Comparison of ENCODE assay signal across 30 cellular contexts in genomic region chr1:213908521-213908920, GRCh38.
"Had no signal": no experiment of that assay in that cellular context is flagged by ENCODE, and none has a peak within 500 bp of the region (broad histone marks: within the 10 kb centered on the region; RNA-seq: fewer than 3 reads in every experiment).

No MANE protein-coding gene starts in this region.

- H3K36me3 ChIP-seq: neutrophil, ovary, spleen, suprapubic skin, tibial artery, transverse colon, upper lobe of right lung, uterus had no signal

- H3K27me3 ChIP-seq: neutrophil, ovary, suprapubic skin, testis, transverse colon, uterus had no signal

- DNase-seq: naive thymus-derived CD8-positive, alpha-beta T cell; nephron progenitor cell; nucleus accumbens; ovary; posterior cingulate gyrus; psoas muscle; right cardiac atrium; spleen; stimulated activated CD4-positive, alpha-beta T cell treated with anti-CD3 and anti-CD28 coated beads, Interleukin-12 subunit alpha, Interleukin-12 subunit beta, amount 100 ng/mL, for 4 hours; stimulated activated CD4-positive, alpha-beta T cell treated with anti-CD3 and anti-CD28 coated beads, Interleukin-1b, Interleukin-23, amount 100 ng/mL, for 48 hours; stimulated activated CD4-positive, alpha-beta T cell treated with anti-CD3 and anti-CD28 coated beads, Interleukin-4, amount 100 ng/mL, for 1 hour; stimulated activated CD4-positive, alpha-beta T cell treated with anti-CD3 and anti-CD28 coated beads, Interleukin-4, amount 100 ng/mL, for 4 hours; stimulated activated CD8-positive, alpha-beta memory T cell treated with anti-CD3 and anti-CD28 coated beads, Interleukin-4, amount 100 ng/mL, for 48 hours; stimulated activated naive CD4-positive, alpha-beta T cell; stimulated activated naive CD8-positive, alpha-beta T cell treated with anti-CD3 and anti-CD28 coated beads, Interleukin-15, amount 100 ng/mL, for 72 hours; stimulated activated naive CD8-positive, alpha-beta T cell treated with anti-CD3 and anti-CD28 coated beads, Interleukin-15, Interleukin-2, amounts not matched to agents 100 U/mL and 50 U/mL, for 24 hours; substantia nigra; testis; tibial artery; transverse colon; upper lobe of right lung; uterus had no signal

- H3K9me3 ChIP-seq: neutrophil, ovary, psoas muscle, spleen, suprapubic skin, testis, tibial artery, transverse colon, upper lobe of right lung, uterus had no signal

- H3K9ac ChIP-seq: parathyroid adenoma had no signal

- H3K4me2 ChIP-seq: smooth muscle cell had no signal

- H3K4me1 ChIP-seq: parathyroid adenoma, psoas muscle, suprapubic skin, testis, transverse colon, upper lobe of right lung, uterus had no signal

- H3K27ac ChIP-seq: neutrophil, ovary, parathyroid adenoma, psoas muscle, skin epidermis, spleen, suprapubic skin, testis, tibial artery, transverse colon, upper lobe of right lung, uterus had no signal

- H2AFZ ChIP-seq: parathyroid adenoma had no signal

- H3K4me3 ChIP-seq: ovary, psoas muscle, skin epidermis, smooth muscle cell, spleen, suprapubic skin, testis, tibial artery, transverse colon, upper lobe of right lung, uterus had no signal

- H3K79me2 ChIP-seq: parathyroid adenoma had no signal

- ATAC-seq: naive thymus-derived CD8-positive, alpha-beta T cell; natural killer cell treated with Interleukin-12 subunit alpha and Interleukin-12 subunit beta and Interleukin-15 and Interleukin-18, amount 100 ng/mL, for 72 hours; psoas muscle; right cardiac atrium; sciatic nerve; stimulated activated memory B cell treated with anti-CD40 and anti-IgM and Interleukin-4, amounts not matched to agents 10 μg/mL and 1 μg/mL and 100 μg/mL, for 72 hours; stimulated activated naive CD8-positive, alpha-beta T cell treated with anti-CD3 and anti-CD28 coated beads, Interleukin-15, amount 100 ng/mL, for 72 hours; stimulated activated naive CD8-positive, alpha-beta T cell treated with anti-CD3 and anti-CD28 coated beads, Interleukin-15, Interleukin-2, amounts not matched to agents 100 U/mL and 50 U/mL, for 24 hours; upper lobe of right lung had no signal
